In the genomic region with DNA sequence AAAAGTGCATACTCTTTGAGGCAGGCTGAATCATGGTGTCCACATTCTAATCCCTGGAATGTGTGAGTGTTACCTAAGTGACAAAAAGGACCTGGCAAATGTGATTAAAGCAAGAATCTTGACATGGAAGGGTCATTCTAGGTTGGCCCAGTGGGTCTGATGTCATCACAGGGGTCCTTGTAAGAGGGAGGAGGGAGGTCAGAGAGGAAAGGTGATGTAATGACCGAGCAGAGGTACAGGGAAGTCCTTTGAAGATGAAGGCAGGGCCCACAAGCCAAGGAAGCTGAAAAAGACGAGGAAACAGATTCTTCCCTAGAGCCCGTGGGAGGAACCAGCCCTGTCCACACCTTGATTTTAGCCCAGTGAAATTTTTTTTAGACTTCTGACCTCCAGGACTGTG, we compare ENCODE assay signal across 23 cellular contexts.
"Had no signal": no experiment of that assay in that cellular context is flagged by ENCODE, and none has a peak within 500 bp of the region (broad histone marks: within the 10 kb centered on the region; RNA-seq: fewer than 3 reads in every experiment).

No MANE protein-coding gene starts in this region.

- DNase-seq: KBM-7, MM.1S, NCI-H1092 treated with DMSO at 0.1 percent for 48 hours, NCI-H1436, NCI-H187, NCI-H2029, NCI-H2081 treated with DMSO at 0.1 percent for 48 hours, NCI-H2171, NCI-H226, NCI-H446, NCI-H510A, NCI-H524 treated with DMSO at 0.1 percent for 48 hours, NCI-H69, NCI-H774, OCI-M1, PC-9, Right ventricle myocardium superior, RPMI8226, SIG-M5 had no signal

- H3K4me1 ChIP-seq: SJSA1 had no signal

- H3K4me3 Mint-ChIP-seq: IgD-negative memory B cell had no signal

- H3K4me3 ChIP-seq: PC-9, SJSA1, SK-N-MC had no signal

- H3K27ac ChIP-seq: HL-60, PC-9, SJSA1, SK-N-MC had no signal

- H3K4me2 ChIP-seq: PC-9 had no signal

- H3K36me3 ChIP-seq: SJSA1 had no signal

- H3K9me3 ChIP-seq: SJSA1 had no signal

- H2AFZ ChIP-seq: PC-9 had no signal

- H3K27ac Mint-ChIP-seq: IgD-negative memory B cell had no signal

- H3K27me3 ChIP-seq: SJSA1 had no signal

- H3K4me1 Mint-ChIP-seq: IgD-negative memory B cell had no signal

- H3K36me3 Mint-ChIP-seq: IgD-negative memory B cell had no signal
